8 cellular contexts compared by ENCODE assay signal in the genomic region with DNA sequence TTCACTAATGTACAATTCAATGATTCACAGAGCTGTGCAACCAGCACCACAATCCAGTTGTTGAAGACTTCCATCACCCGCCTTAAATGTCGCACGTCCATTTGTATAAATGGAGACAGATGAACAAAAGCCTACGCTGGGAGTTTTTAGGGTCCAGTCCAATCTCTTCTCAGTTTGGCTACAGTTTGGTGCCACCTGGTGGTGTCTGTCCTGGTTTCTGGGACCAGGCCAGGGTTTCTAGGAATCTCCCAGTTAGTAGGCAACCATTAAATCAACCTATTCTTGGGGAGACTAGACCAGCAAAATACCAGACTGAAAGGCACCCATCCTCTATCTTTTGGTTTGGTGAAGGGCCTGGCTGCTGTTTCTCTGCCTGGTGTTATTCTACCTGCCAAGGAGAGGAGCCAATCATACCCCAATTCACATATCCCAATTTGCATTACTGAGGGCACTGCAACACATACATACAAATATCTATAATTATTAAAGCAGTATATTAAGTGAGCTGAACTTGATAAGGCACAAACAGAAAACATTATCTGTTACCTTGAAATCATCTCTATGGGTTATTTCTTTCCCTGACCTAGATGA. TPM values are rescaled to one million over a fixed set of nuclear protein-coding genes. Genes with fewer than 3 reads are reported as not detected.
DNase-seq lines count a peak whose midpoint lies in the region; ATAC-seq and TF ChIP-seq lines count a peak whose summit lies in the region.

No MANE protein-coding gene starts in this region.

- no peak overlapping the region for H3K27ac ChIP-seq in HL-60 (replicated peaks)
- no peak overlapping the region for H3K27ac ChIP-seq in left lung

- H3K4me1 ChIP-seq in left lung: peaks cover 7 to 17% of the 10 kb centered on the region in 2 donors

- H3K36me3 ChIP-seq in left lung: no peaks in the 10 kb centered on the region

- TF ChIP-seq CTCF in HL-60 (IDR thresholded peaks at IDR 0.05; ENCODE audit: insufficient read depth, low read length) (peak; percentile 52), left lung (IDR thresholded peaks at IDR 0.05) (peak in 1 of 2 donors; percentile 33)

- DNase-seq in COLO829 (ENCODE audit: low spot score) (peak; percentile 50), HL-60 (ENCODE audit: low read depth in 1 of 2, low spot score in 1 of 2) (peak in 1 of 2 experiments; percentile 49), NCI-H748 (lab: John Stamatoyannopoulos, UW; ENCODE audit: unreplicated experiment) (peak; percentile 69), anterior cingulate cortex (lab: John Stamatoyannopoulos, UW) (peak in 47 of 58 donors; percentile 1 to 73 (median 21)), iris pigment epithelial cell (ENCODE audit: low read depth) (peak; percentile 58), left lung (no peak)
- peak; percentile 11 for DNase-seq in stimulated activated CD8-positive, alpha-beta memory T cell treated with anti-CD3 and anti-CD28 coated beads, Interleukin-2, amount 100 ng/mL, for 48 hours (ENCODE audit: low read depth in 2 of 2)

- no peaks in the 10 kb centered on the region for H3K27me3 ChIP-seq in HL-60 (ENCODE audit: insufficient read depth, poor library complexity, severe bottlenecking)
- H3K27me3 ChIP-seq in left lung: no peaks in the 10 kb centered on the region

- H3K4me3 ChIP-seq in HL-60 (replicated peaks; ENCODE audit: insufficient read depth, low read length) (no peak overlapping the region), left lung (no peak overlapping the region)

- no peaks in the 10 kb centered on the region for H3K9me3 ChIP-seq in left lung

- intact Hi-C loops in left lung (cut with DNase I): no loop called here

- ATAC-seq in HG03139 (IDR thresholded peaks at IDR 0.05; ENCODE audit: unreplicated experiment) (no peak), left lung (no peak)

RNA-seq across cellular contexts. Expression of gene DDX1, which starts 3.2 kb away (rescaled TPM):
- 10 to 100 TPM; 74.2 to 80.3 TPM for total RNA-seq in left lung

RNA-seq across cellular contexts. Expression of gene NBAS, which starts 27.3 kb away (rescaled TPM):
- total RNA-seq in left lung: 10 to 100 TPM; 36.6 to 45.7 TPM

Comparison
In these comparisons a context has a peak if more than half of its experiments do, and no peak if none do; other contexts are left out.
1. DNase-seq: peak in COLO829 (single experiment), NCI-H748 (single experiment), anterior cingulate cortex (47 of 58), iris pigment epithelial cell (single experiment) and stimulated activated CD8-positive, alpha-beta memory T cell treated with anti-CD3 and anti-CD28 coated beads, Interleukin-2, amount 100 ng/mL, for 48 hours (2 of 2); none in left lung (0 of 2).